ENCODE assay signal across 17 cellular contexts in the genomic region with DNA sequence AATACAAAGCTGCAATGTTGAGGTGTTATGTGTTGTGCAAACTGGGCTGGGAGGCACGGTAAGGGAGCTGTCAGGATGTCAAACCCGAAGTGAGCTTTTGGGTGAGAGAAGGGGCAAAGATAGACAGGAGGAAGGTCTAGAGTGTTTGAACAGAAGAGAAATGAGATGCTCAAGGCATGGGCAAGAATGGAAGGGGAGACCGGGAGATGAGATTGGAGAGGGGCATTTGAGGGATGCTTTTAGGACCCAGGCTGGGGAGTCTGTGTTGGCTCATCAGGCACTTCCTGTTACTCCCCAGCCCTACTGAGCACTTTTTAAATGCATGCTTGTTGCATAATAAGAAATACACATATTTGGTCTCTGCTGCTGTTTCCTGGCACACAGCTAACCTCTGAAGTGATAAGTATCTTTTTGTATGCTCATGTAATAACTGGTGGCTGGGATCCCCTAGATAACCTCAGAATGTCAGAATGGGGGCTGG. TPM values are rescaled to one million over a fixed set of nuclear protein-coding genes. Genes with fewer than 3 reads are reported as not detected.
DNase-seq lines count a peak whose midpoint lies in the region; ATAC-seq and TF ChIP-seq lines count a peak whose summit lies in the region.
"Had no signal": no experiment of that assay in that cellular context is flagged by ENCODE, and none has a peak within 500 bp of the region (broad histone marks: within the 10 kb centered on the region; RNA-seq: fewer than 3 reads in every experiment).

No MANE protein-coding gene starts in this region.

- H3K4me3 Mint-ChIP-seq in activated T-cell treated with anti-CD3 and anti-CD28 coated beads, Interleukin-2, amount 50 U/mL, for 4 hours = peak overlapping the region; percentile 67
- H3K4me3 Mint-ChIP-seq in activated T-helper 2 cell treated with anti-CD3 and anti-CD28 coated beads, Interferon-gamma antibody, Interleukin-2, Interleukin-4, amounts not matched to agents 10 μg/mL and 5 μg/mL and 100 μg/mL, durations not matched to agents 14 hours and 24 hours and 36 hours (ENCODE audit: low read depth) = peak overlapping the region; percentile 10

- peak overlapping the region; percentile 13 for H3K27ac Mint-ChIP-seq in activated T-helper 2 cell treated with anti-CD3 and anti-CD28 coated beads, Interferon-gamma antibody, Interleukin-2, Interleukin-4, amounts not matched to agents 10 μg/mL and 5 μg/mL and 100 μg/mL, durations not matched to agents 14 hours and 24 hours and 36 hours
- H3K27ac Mint-ChIP-seq: progenitor cell of endocrine pancreas had no signal

- H3K4me3 ChIP-seq in NB4 (ENCODE audit: low read depth, low read length) = peak overlapping the region; percentile 12
- H3K4me3 ChIP-seq: HAP-1, tibial nerve had no signal

- ATAC-seq in activated T-cell treated with anti-CD3 and anti-CD28 coated beads, Interleukin-2, amount 50 U/mL, for 4 hours = peak; percentile 33 to 36
- no peak for ATAC-seq in GM19324 (IDR thresholded peaks at IDR 0.05; ENCODE audit: low FRiP score, unreplicated experiment)
- ATAC-seq: Right ventricle myocardium inferior had no signal

- intact Hi-C loops in activated T-helper 2 cell treated with anti-CD3 and anti-CD28 coated beads, Interferon-gamma antibody, Interleukin-2, Interleukin-4, amounts not matched to agents 10 μg/mL and 5 μg/mL and 100 μg/mL, durations not matched to agents 14 hours and 24 hours and 36 hours (cut with micrococcal nuclease) = loop anchor here (10.0 kb wide), 1 partner anchor 583 kb away; no protein-coding TSS in a partner anchor
- intact Hi-C loops in posterior vena cava (cut with DNase I) = loop anchor here in 1 of 2 donors (10.0 kb wide), 1 partner anchor 383 kb away; no protein-coding TSS in a partner anchor

- DNase-seq in activated T-cell treated with anti-CD3 and anti-CD28 coated beads, Interleukin-2, amount 50 U/mL, for 4 hours = no peak
- no peak for DNase-seq in activated T-cell treated with anti-CD3 and anti-CD28 coated beads, Interleukin-2, amount 50 U/mL, for 48 hours
- DNase-seq in NB4 (ENCODE audit: low read depth) (peak; percentile 87), posterior vena cava (ENCODE audit: low spot score) (peak; percentile 5), ureter (ENCODE audit: low spot score) (no peak), DMS153 treated with DMSO at 0.1 percent for 48 hours (lab: John Stamatoyannopoulos, UW; ENCODE audit: unreplicated experiment) (no peak)
- DNase-seq in activated T-helper 2 cell treated with anti-CD3 and anti-CD28 coated beads, Interferon-gamma antibody, Interleukin-2, Interleukin-4, amounts not matched to agents 10 μg/mL and 5 μg/mL and 100 μg/mL, durations not matched to agents 14 hours and 24 hours and 36 hours (ENCODE audit: low spot score) = peak; percentile 18
- DNase-seq: kidney, NCI-H2029 treated with DMSO at 0.1 percent for 48 hours, WERI-Rb-1 had no signal

- no peak for TF ChIP-seq POLR2A in NB4 (IDR thresholded peaks at IDR 0.05; ENCODE audit: extremely low read depth, insufficient read length)

- no peaks in the 10 kb centered on the region for H3K27me3 Mint-ChIP-seq in activated T-cell treated with anti-CD3 and anti-CD28 coated beads, Interleukin-2, amount 50 U/mL, for 4 hours (ENCODE audit: low read depth)
- no peaks in the 10 kb centered on the region for H3K27me3 Mint-ChIP-seq in activated T-helper 2 cell treated with anti-CD3 and anti-CD28 coated beads, Interferon-gamma antibody, Interleukin-2, Interleukin-4, amounts not matched to agents 10 μg/mL and 5 μg/mL and 100 μg/mL, durations not matched to agents 14 hours and 24 hours and 36 hours (ENCODE audit: low read depth)

- no peak for TF ChIP-seq CTCF in NB4 (IDR thresholded peaks at IDR 0.05; ENCODE audit: low read depth, low read length)

- peaks cover 52% of the 10 kb centered on the region for H3K4me1 Mint-ChIP-seq in activated T-cell treated with anti-CD3 and anti-CD28 coated beads, Interleukin-2, amount 50 U/mL, for 4 hours (ENCODE audit: low read depth)
- H3K4me1 Mint-ChIP-seq in activated T-helper 2 cell treated with anti-CD3 and anti-CD28 coated beads, Interferon-gamma antibody, Interleukin-2, Interleukin-4, amounts not matched to agents 10 μg/mL and 5 μg/mL and 100 μg/mL, durations not matched to agents 14 hours and 24 hours and 36 hours (ENCODE audit: low read depth) = peaks cover 26% of the 10 kb centered on the region

- H3K9me3 Mint-ChIP-seq in activated T-cell treated with anti-CD3 and anti-CD28 coated beads, Interleukin-2, amount 50 U/mL, for 4 hours = no peaks in the 10 kb centered on the region
- H3K9me3 Mint-ChIP-seq in activated T-helper 2 cell treated with anti-CD3 and anti-CD28 coated beads, Interferon-gamma antibody, Interleukin-2, Interleukin-4, amounts not matched to agents 10 μg/mL and 5 μg/mL and 100 μg/mL, durations not matched to agents 14 hours and 24 hours and 36 hours = peaks cover 4% of the 10 kb centered on the region

- no peaks in the 10 kb centered on the region for H3K36me3 Mint-ChIP-seq in activated T-cell treated with anti-CD3 and anti-CD28 coated beads, Interleukin-2, amount 50 U/mL, for 4 hours (ENCODE audit: insufficient read depth)
- no peaks in the 10 kb centered on the region for H3K36me3 Mint-ChIP-seq in activated T-helper 2 cell treated with anti-CD3 and anti-CD28 coated beads, Interferon-gamma antibody, Interleukin-2, Interleukin-4, amounts not matched to agents 10 μg/mL and 5 μg/mL and 100 μg/mL, durations not matched to agents 14 hours and 24 hours and 36 hours (ENCODE audit: low read depth)

RNA-seq across cellular contexts. Expression of a gene that starts 13.7 kb away (rescaled TPM):
- total RNA-seq in activated T-cell treated with anti-CD3 and anti-CD28 coated beads, Interleukin-2, amount 50 U/mL, for 4 hours = not detected
- not detected in 2 replicates for total RNA-seq in activated T-helper 2 cell treated with anti-CD3 and anti-CD28 coated beads, Interferon-gamma antibody, Interleukin-2, Interleukin-4, amounts not matched to agents 10 μg/mL and 5 μg/mL and 100 μg/mL, durations not matched to agents 14 hours and 24 hours and 36 hours
- total RNA-seq in posterior vena cava (not detected), ureter (0.08 TPM)
- total RNA-seq: progenitor cell of endocrine pancreas, tibial nerve had no signal

RNA-seq across cellular contexts. Expression of a gene that starts 19.2 kb away (rescaled TPM):
- 10 to 100 TPM; 72.8 to 85.7 (median 85.3) TPM for total RNA-seq in activated T-cell treated with anti-CD3 and anti-CD28 coated beads, Interleukin-2, amount 50 U/mL, for 4 hours
- total RNA-seq in activated T-helper 2 cell treated with anti-CD3 and anti-CD28 coated beads, Interferon-gamma antibody, Interleukin-2, Interleukin-4, amounts not matched to agents 10 μg/mL and 5 μg/mL and 100 μg/mL, durations not matched to agents 14 hours and 24 hours and 36 hours = 38.8 and 40.6 TPM in 2 replicates
- total RNA-seq in posterior vena cava (1 to 10 TPM; 8.4 to 9.1 TPM), ureter (20.0 TPM)

RNA-seq across cellular contexts. Expression of a gene that starts 32.9 kb away (rescaled TPM):
- not detected for total RNA-seq in activated T-cell treated with anti-CD3 and anti-CD28 coated beads, Interleukin-2, amount 50 U/mL, for 4 hours
- not detected in 2 replicates for total RNA-seq in activated T-helper 2 cell treated with anti-CD3 and anti-CD28 coated beads, Interferon-gamma antibody, Interleukin-2, Interleukin-4, amounts not matched to agents 10 μg/mL and 5 μg/mL and 100 μg/mL, durations not matched to agents 14 hours and 24 hours and 36 hours
- total RNA-seq in posterior vena cava (not detected), ureter (not detected)
- total RNA-seq: cardiac septum, kidney, mucosa of gallbladder, progenitor cell of endocrine pancreas, Right ventricle myocardium inferior, tibial nerve had no signal

RNA-seq across cellular contexts. Expression of a gene that starts 39.9 kb away (rescaled TPM):
- not detected for total RNA-seq in activated T-cell treated with anti-CD3 and anti-CD28 coated beads, Interleukin-2, amount 50 U/mL, for 4 hours
- total RNA-seq in activated T-helper 2 cell treated with anti-CD3 and anti-CD28 coated beads, Interferon-gamma antibody, Interleukin-2, Interleukin-4, amounts not matched to agents 10 μg/mL and 5 μg/mL and 100 μg/mL, durations not matched to agents 14 hours and 24 hours and 36 hours = not detected in 2 replicates
- total RNA-seq in posterior vena cava = not detected
- total RNA-seq in ureter = not detected
- total RNA-seq: cardiac septum, kidney, mucosa of gallbladder, progenitor cell of endocrine pancreas, Right ventricle myocardium inferior, tibial nerve had no signal

RNA-seq across cellular contexts. Expression of a gene that starts 41.7 kb away (rescaled TPM):
- total RNA-seq in activated T-cell treated with anti-CD3 and anti-CD28 coated beads, Interleukin-2, amount 50 U/mL, for 4 hours = 10 to 100 TPM; 20.6 to 24.5 (median 23.4) TPM
- 29.5 and 31.9 TPM in 2 replicates for total RNA-seq in activated T-helper 2 cell treated with anti-CD3 and anti-CD28 coated beads, Interferon-gamma antibody, Interleukin-2, Interleukin-4, amounts not matched to agents 10 μg/mL and 5 μg/mL and 100 μg/mL, durations not matched to agents 14 hours and 24 hours and 36 hours
- total RNA-seq in posterior vena cava (10 to 100 TPM; 10.5 to 10.8 TPM), ureter (13.1 TPM)

Comparison
In these comparisons a context has a peak if more than half of its experiments do, and no peak if none do; other contexts are left out.
1. DNase-seq: peak in NB4 (single experiment), activated T-helper 2 cell treated with anti-CD3 and anti-CD28 coated beads, Interferon-gamma antibody, Interleukin-2, Interleukin-4, amounts not matched to agents 10 μg/mL and 5 μg/mL and 100 μg/mL, durations not matched to agents 14 hours and 24 hours and 36 hours (single experiment) and posterior vena cava (single experiment); none in activated T-cell treated with anti-CD3 and anti-CD28 coated beads, Interleukin-2, amount 50 U/mL, for 4 hours (single experiment), activated T-cell treated with anti-CD3 and anti-CD28 coated beads, Interleukin-2, amount 50 U/mL, for 48 hours (0 of 2), ureter (single experiment) and DMS153 treated with DMSO at 0.1 percent for 48 hours (single experiment).